Comparison of ENCODE assay signal across 1 cellular context in genomic region chr2:27736031-27736889, GRCh38.
TF ChIP-seq lines count a peak whose summit lies in the region.

No MANE protein-coding gene starts in this region.

TF ChIP-seq in IMR-90, 13 proteins besides CTCF, POLR2A, EP300 and RAD21:
- TF ChIP-seq USF2 (IDR thresholded peaks at IDR 0.05; ENCODE audit: low read depth, low read length) = no peak
- TF ChIP-seq CHD1 (IDR thresholded peaks at IDR 0.05; ENCODE audit: low read depth, low read length) = no peak
- TF ChIP-seq BHLHE40 (IDR thresholded peaks at IDR 0.05; ENCODE audit: low read depth, low read length) = no peak
- no peak for TF ChIP-seq MAFK (IDR thresholded peaks at IDR 0.05; ENCODE audit: low read depth, low read length)
- no peak for TF ChIP-seq RCOR1 (IDR thresholded peaks at IDR 0.05; ENCODE audit: insufficient replicate concordance, low read length)
- no peak for TF ChIP-seq MAZ (IDR thresholded peaks at IDR 0.05; ENCODE audit: borderline replicate concordance, low read depth, low read length)
- TF ChIP-seq ELK1 (IDR thresholded peaks at IDR 0.05; ENCODE audit: borderline replicate concordance, low read depth, low read length) = no peak
- no peak for TF ChIP-seq NFE2L2 (IDR thresholded peaks at IDR 0.05; ENCODE audit: low read depth, low read length)
- TF ChIP-seq FOS (IDR thresholded peaks at IDR 0.05; ENCODE audit: low read depth, low read length) = no peak
- TF ChIP-seq RFX5 (IDR thresholded peaks at IDR 0.05; ENCODE audit: low read depth, low read length) = no peak
- no peak for TF ChIP-seq MXI1 (IDR thresholded peaks at IDR 0.05; ENCODE audit: borderline replicate concordance, low read depth, low read length)
- no peak for TF ChIP-seq SMC3 (IDR thresholded peaks at IDR 0.05; ENCODE audit: low read depth, low read length)
- TF ChIP-seq CEBPB (IDR thresholded peaks at IDR 0.05; ENCODE audit: low read depth, low read length) = no peak
